10 cellular contexts compared by ENCODE assay signal in genomic region chr17:56629450-56630187, GRCh38. TPM values are rescaled to one million over a fixed set of nuclear protein-coding genes. Genes with fewer than 3 reads are reported as not detected.
DNase-seq lines count a peak whose midpoint lies in the region; ATAC-seq and TF ChIP-seq lines count a peak whose summit lies in the region.
"Had no signal": no experiment of that assay in that cellular context is flagged by ENCODE, and none has a peak within 500 bp of the region (broad histone marks: within the 10 kb centered on the region; RNA-seq: fewer than 3 reads in every experiment).

No MANE protein-coding gene starts in this region.

- no peaks in the 10 kb centered on the region for H3K4me1 Mint-ChIP-seq in activated naive CD8-positive, alpha-beta T cell treated with anti-CD3 and anti-CD28 coated beads, Interleukin-2, amount 50 U/mL, for 24 hours

- H3K36me3 ChIP-seq in DOHH2 (ENCODE audit: control insufficient read depth, low read length) = no peaks in the 10 kb centered on the region
- H3K36me3 ChIP-seq: gastrocnemius medialis had no signal

- no peaks in the 10 kb centered on the region for H3K9me3 Mint-ChIP-seq in activated naive CD8-positive, alpha-beta T cell treated with anti-CD3 and anti-CD28 coated beads, Interleukin-2, amount 50 U/mL, for 24 hours

- no peaks in the 10 kb centered on the region for H3K36me3 Mint-ChIP-seq in activated naive CD8-positive, alpha-beta T cell treated with anti-CD3 and anti-CD28 coated beads, Interleukin-2, amount 50 U/mL, for 24 hours (ENCODE audit: low read depth)

- H3K4me1 ChIP-seq in DOHH2 (ENCODE audit: control insufficient read depth, low read length) = no peaks in the 10 kb centered on the region
- H3K4me1 ChIP-seq: gastrocnemius medialis had no signal

- no peaks in the 10 kb centered on the region for H3K9me3 ChIP-seq in DOHH2 (ENCODE audit: control insufficient read depth, insufficient read depth, low read length)
- H3K9me3 ChIP-seq: gastrocnemius medialis had no signal

- H3K27ac ChIP-seq in DOHH2 (ENCODE audit: low read depth, low read length) (no peak overlapping the region), caudate nucleus (ENCODE audit: low read depth, low read length) (no peak overlapping the region)
- H3K27ac ChIP-seq: gastrocnemius medialis had no signal

- H4K20me1 ChIP-seq in DOHH2 (ENCODE audit: control insufficient read depth, insufficient read depth, low read depth, low read length) = no peaks in the 10 kb centered on the region

- no peak overlapping the region for H3K4me2 ChIP-seq in DOHH2 (ENCODE audit: low read length)

- H3K27me3 ChIP-seq in DOHH2 (ENCODE audit: control insufficient read depth, low read length) = peaks cover 4% of the 10 kb centered on the region; the same call in 1 of the 2 replicates
- H3K27me3 ChIP-seq: gastrocnemius medialis had no signal

- no peak overlapping the region for H3K4me3 Mint-ChIP-seq in activated naive CD8-positive, alpha-beta T cell treated with anti-CD3 and anti-CD28 coated beads, Interleukin-2, amount 50 U/mL, for 24 hours

- TF ChIP-seq CTCF in DOHH2 (IDR thresholded peaks at IDR 0.05; ENCODE audit: low read depth, low read length, poor library complexity, severe bottlenecking) = peak; percentile 14

- peak; percentile 76 for ATAC-seq in activated naive CD8-positive, alpha-beta T cell treated with anti-CD3 and anti-CD28 coated beads, Interleukin-2, amount 50 U/mL, for 24 hours
- ATAC-seq in HG02798 (IDR thresholded peaks at IDR 0.05; ENCODE audit: poor library complexity, unreplicated experiment) = no peak
- ATAC-seq: gastrocnemius medialis had no signal

- H3K9me2 ChIP-seq in DOHH2 (replicated peaks; ENCODE audit: control insufficient read depth, low read length) = no peaks in the 10 kb centered on the region

- peaks cover 8% of the 10 kb centered on the region for H3K27me3 Mint-ChIP-seq in activated naive CD8-positive, alpha-beta T cell treated with anti-CD3 and anti-CD28 coated beads, Interleukin-2, amount 50 U/mL, for 24 hours

- H3K79me2 ChIP-seq in DOHH2 (ENCODE audit: control insufficient read depth, low read length) = no peaks in the 10 kb centered on the region

- no peak overlapping the region for H3K27ac Mint-ChIP-seq in activated naive CD8-positive, alpha-beta T cell treated with anti-CD3 and anti-CD28 coated beads, Interleukin-2, amount 50 U/mL, for 24 hours

- H3F3A ChIP-seq in DOHH2 (ENCODE audit: control insufficient read depth, insufficient read depth) = no peaks in the 10 kb centered on the region

- no peak overlapping the region for H3K4me3 ChIP-seq in DOHH2 (ENCODE audit: low read length)
- H3K4me3 ChIP-seq: gastrocnemius medialis had no signal

- peak; percentile 44 for DNase-seq in HuH-7 (ENCODE audit: low spot score)
- DNase-seq in activated naive CD8-positive, alpha-beta T cell treated with anti-CD3 and anti-CD28 coated beads, Interleukin-2, amount 50 U/mL, for 24 hours = no peak
- peak; percentile 40 for DNase-seq in myocyte (ENCODE audit: low read depth)
- no peak for DNase-seq in NCI-H748 (lab: John Stamatoyannopoulos, UW; ENCODE audit: unreplicated experiment)
- no peak for DNase-seq in caudate nucleus (lab: John Stamatoyannopoulos, UW)
- DNase-seq in cerebellar nuclear complex (lab: John Stamatoyannopoulos, UW) = no peak
- DNase-seq: activated CD4-positive, alpha-beta T cell treated with anti-CD3 and anti-CD28 coated beads for 1 hour; gastrocnemius medialis had no signal

RNA-seq across cellular contexts. Expression of gene NOG, which starts 36.1 kb away (rescaled TPM):
- 62.4 and 63.9 TPM in 2 replicates for total RNA-seq in myocyte
- 4.9 TPM for polyA plus RNA-seq in myocyte (2012)

Comparison
In these comparisons a context has a peak if more than half of its experiments do, and no peak if none do; other contexts are left out.
1. DNase-seq: peak in HuH-7 (single experiment) and myocyte (single experiment); none in activated naive CD8-positive, alpha-beta T cell treated with anti-CD3 and anti-CD28 coated beads, Interleukin-2, amount 50 U/mL, for 24 hours (single experiment), NCI-H748 (single experiment), caudate nucleus (0 of 61) and cerebellar nuclear complex (0 of 2).